In the genomic region with DNA sequence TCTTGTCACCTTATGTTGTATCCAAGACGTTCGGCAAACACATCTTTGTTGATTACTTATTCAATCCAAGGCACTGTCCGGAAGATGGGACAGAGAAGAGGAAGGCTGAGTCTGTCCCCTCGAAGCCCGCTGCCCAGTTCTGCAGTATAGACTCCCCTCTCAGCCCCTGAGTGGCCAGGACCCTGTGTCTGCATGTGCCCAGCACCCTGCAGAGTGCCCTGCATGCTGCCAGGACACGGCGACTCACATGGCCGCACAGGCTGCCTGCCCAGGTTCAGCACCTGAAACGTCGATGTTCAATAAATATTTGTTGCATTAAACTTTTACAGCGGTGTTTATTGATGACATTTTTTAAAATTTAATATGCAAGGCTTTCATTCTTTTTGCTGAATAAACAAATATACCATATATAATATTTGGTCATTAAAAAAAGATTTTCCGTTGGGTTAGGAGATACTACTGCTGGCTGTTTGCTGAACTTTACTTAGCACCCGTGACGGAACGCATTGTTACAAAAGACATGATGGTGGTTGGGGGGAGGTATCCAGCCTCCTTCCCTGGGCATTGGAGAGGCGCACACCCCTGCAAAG, we compare ENCODE assay signal across 22 cellular contexts.
"Had no signal": no experiment of that assay in that cellular context is flagged by ENCODE, and none has a peak within 500 bp of the region (broad histone marks: within the 10 kb centered on the region; RNA-seq: fewer than 3 reads in every experiment).

No MANE protein-coding gene starts in this region.

- H3K27me3 ChIP-seq: MG63 had no signal

- H3K9me3 ChIP-seq: MG63, SK-N-SH had no signal

- H3K4me2 ChIP-seq: SK-N-SH had no signal

- FAIRE-seq: RCC 7860 had no signal

- H3K4me3 ChIP-seq: MG63 had no signal

- H3K36me3 ChIP-seq: MG63 had no signal

- H3K9ac ChIP-seq: SK-N-SH had no signal

- DNase-seq: Karpas-422, KG1, MG63, NCI-H1092, NCI-H1105 treated with DMSO at 0.1 percent for 48 hours, NCI-H1417 treated with DMSO at 0.1 percent for 48 hours, NCI-H146, NCI-H187, NCI-H2029, NCI-H2081 treated with DMSO at 0.1 percent for 48 hours, NCI-H2171, NCI-H226, NCI-H446, NCI-H510A, NCI-H524 treated with DMSO at 0.1 percent for 48 hours, NCI-H69, NCI-H774, RPMI8226, SHP77, SK-N-SH, SW 1271 had no signal
